In genomic region chr2:72859831-72860262, GRCh38 we compare ENCODE assay signal across 8 cellular contexts. TPM values are rescaled to one million over a fixed set of nuclear protein-coding genes. Genes with fewer than 3 reads are reported as not detected.
A peak's percentile ranks its signal among the peaks of the same experiment; 100 is the strongest.
DNase-seq lines count a peak whose midpoint lies in the region; ATAC-seq and TF ChIP-seq lines count a peak whose summit lies in the region.

No MANE protein-coding gene starts in this region.

- ATAC-seq in HG02763 (IDR thresholded peaks at IDR 0.05; ENCODE audit: unreplicated experiment) (peak; percentile 64), activated B cell treated with CpG ODN at 0.5 μM for 24 hours (ENCODE audit: low read depth) (peak; percentile 68), left lobe of liver (peak; percentile 88), HG02623 (IDR thresholded peaks at IDR 0.05; ENCODE audit: unreplicated experiment) (no peak)

- no peak overlapping the region for H3K4me3 Mint-ChIP-seq in activated B cell treated with CpG ODN at 0.5 μM for 24 hours

- H3K27ac ChIP-seq in caudate nucleus (ENCODE audit: low read depth, low read length) = no peak overlapping the region

- H3K9me3 Mint-ChIP-seq in activated B cell treated with CpG ODN at 0.5 μM for 24 hours = no peaks in the 10 kb centered on the region

- H3K27ac Mint-ChIP-seq in activated B cell treated with CpG ODN at 0.5 μM for 24 hours = no peak overlapping the region

- H3K27me3 Mint-ChIP-seq in activated B cell treated with CpG ODN at 0.5 μM for 24 hours = peaks cover 41% of the 10 kb centered on the region

- no peak overlapping the region for H3K4me3 ChIP-seq in GM12865 (ENCODE audit: low read depth, low read length)

- intact Hi-C loops in activated B cell treated with CpG ODN at 0.5 μM for 24 hours (cut with micrococcal nuclease) = loop anchor here (1.0 to 10.0 kb wide), 5 partner anchors 35 to 1313 kb away; no protein-coding TSS in a partner anchor

- CTCF ChIA-PET in activated B cell treated with CpG ODN at 0.5 μM for 24 hours (lab: Charles Lee) = interaction anchor here (0.7 to 1.8 kb wide), 11 partner anchors 10 to 97 kb away, joined by 3 to 17 read pairs (median 3); no protein-coding TSS in a partner anchor

- POLR2A ChIA-PET in activated B cell treated with CpG ODN at 0.5 μM for 24 hours (lab: Charles Lee) = no interaction called here

- DNase-seq in GM12865 (ENCODE audit: low read depth) (peak; percentile 77), NCI-H2081 treated with DMSO at 0.1 percent for 48 hours (lab: John Stamatoyannopoulos, UW) (peak; percentile 8), activated B cell treated with CpG ODN at 0.5 μM for 24 hours (no peak), caudate nucleus (lab: John Stamatoyannopoulos, UW) (peak in 51 of 61 donors; percentile 1 to 82 (median 30)), left lobe of liver (ENCODE audit: low spot score) (peak; percentile 71)
- peak; percentile 27 to 34 (median 30) for DNase-seq in stimulated activated CD4-positive, alpha-beta T cell treated with anti-CD3 and anti-CD28 coated beads, TNF-alpha, amount 100 ng/mL, for 24 hours (ENCODE audit: low read depth in 3 of 3)

- peaks cover 16% of the 10 kb centered on the region for H3K4me1 Mint-ChIP-seq in activated B cell treated with CpG ODN at 0.5 μM for 24 hours

- H3K36me3 Mint-ChIP-seq in activated B cell treated with CpG ODN at 0.5 μM for 24 hours (ENCODE audit: low read depth) = no peaks in the 10 kb centered on the region

- TF ChIP-seq CTCF in GM12865 (IDR thresholded peaks at IDR 0.05; ENCODE audit: insufficient read depth, low read depth, low read length, missing control alignments) = peak; percentile 69
- peak; percentile 48 for TF ChIP-seq CTCF in activated B cell treated with CpG ODN at 0.5 μM for 24 hours (IDR thresholded peaks at IDR 0.05)

RNA-seq across cellular contexts. Expression of gene SPR, which starts 27.4 kb away (rescaled TPM):
- total RNA-seq in activated B cell treated with CpG ODN at 0.5 μM for 24 hours = 0.29 and 0.31 TPM in 2 replicates
- total RNA-seq in left lobe of liver = 64.5 TPM

RNA-seq across cellular contexts. Expression of gene EXOC6B, which starts 34.0 kb away (rescaled TPM):
- total RNA-seq in activated B cell treated with CpG ODN at 0.5 μM for 24 hours (13.0 and 13.8 TPM in 2 replicates), left lobe of liver (9.1 TPM)

RNA-seq across cellular contexts. Expression of gene EMX1, which starts 57.5 kb away (rescaled TPM):
- total RNA-seq in activated B cell treated with CpG ODN at 0.5 μM for 24 hours (0.22 TPM in 1 of 2 replicates, not detected in the other), left lobe of liver (0.20 TPM)

Comparison
In these comparisons a context has a peak if more than half of its experiments do, and no peak if none do; other contexts are left out.
1. RNA of gene SPR, which starts 27.4 kb away (total RNA-seq): 64.5 TPM in left lobe of liver (single experiment); 0.29 to 0.31 TPM in activated B cell treated with CpG ODN at 0.5 μM for 24 hours; every median in the first group is over 10 times any median in the second.